In genomic region chr3:128734523-128735189, GRCh38 we compare ENCODE assay signal across 13 cellular contexts. TPM values are rescaled to one million over a fixed set of nuclear protein-coding genes. Genes with fewer than 3 reads are reported as not detected.
A peak's percentile ranks its signal among the peaks of the same experiment; 100 is the strongest.
DNase-seq lines count a peak whose midpoint lies in the region; ATAC-seq, FAIRE-seq and TF ChIP-seq lines count a peak whose summit lies in the region.
"Had no signal": no experiment of that assay in that cellular context is flagged by ENCODE, and none has a peak within 500 bp of the region (broad histone marks: within the 10 kb centered on the region; RNA-seq: fewer than 3 reads in every experiment).

No MANE protein-coding gene starts in this region.

- intact Hi-C loops in natural killer cell (cut with micrococcal nuclease) = loop anchor here (2.0 kb wide), 1 partner anchor 24 kb away; no protein-coding TSS in a partner anchor

- H3K27ac Mint-ChIP-seq in natural killer cell = peak overlapping the region; percentile 66 to 77

- no peak for FAIRE-seq in GM12891 (lab: Jason Lieb, UNC)
- FAIRE-seq: small intestine had no signal

- TF ChIP-seq POLR2A in GM12891 (IDR thresholded peaks at IDR 0.05; ENCODE audit: low read depth, low read length) = no peak

- peak overlapping the region; percentile 70 for H3K4me3 Mint-ChIP-seq in natural killer cell

- no peak for DNase-seq in GM12891 (ENCODE audit: insufficient read length, low spot score)
- DNase-seq in natural killer cell = no peak
- no peak for DNase-seq in effector CD8-positive, alpha-beta T cell (lab: John Stamatoyannopoulos, UW)
- no peak for DNase-seq in NOMO-1 treated with DMSO at 0.1 percent for 48 hours (lab: John Stamatoyannopoulos, UW; ENCODE audit: unreplicated experiment)
- no peak for DNase-seq in NCI-H2107 treated with DMSO at 0.1 percent for 48 hours (lab: John Stamatoyannopoulos, UW; ENCODE audit: unreplicated experiment)
- DNase-seq: brain microvascular endothelial cell, DMS53, esophagus squamous epithelium, NCI-H1417 treated with DMSO at 0.1 percent for 48 hours, small intestine had no signal

- peaks cover 73 to 81% of the 10 kb centered on the region in 2 donors for H3K4me1 Mint-ChIP-seq in natural killer cell

- no peaks in the 10 kb centered on the region for H3K36me3 Mint-ChIP-seq in natural killer cell

- TF ChIP-seq CTCF in natural killer cell (IDR thresholded peaks at IDR 0.05) = no peak

- H3K27me3 Mint-ChIP-seq in natural killer cell (ENCODE audit: low read depth in 2 of 2) = no peaks in the 10 kb centered on the region

- ATAC-seq in GM19372 (IDR thresholded peaks at IDR 0.05; ENCODE audit: low read depth, unreplicated experiment) (peak; percentile 59), HG03565 (IDR thresholded peaks at IDR 0.05; ENCODE audit: unreplicated experiment) (peak; percentile 58), natural killer cell (peak in 2 of 3 donors; percentile 14 to 33), GM21825 (IDR thresholded peaks at IDR 0.05; ENCODE audit: unreplicated experiment) (no peak)

- H3K9me3 Mint-ChIP-seq in natural killer cell = no peaks in the 10 kb centered on the region

TF ChIP-seq in GM12891, 5 proteins besides CTCF, POLR2A, EP300 and RAD21:
- TF ChIP-seq TAF1 (IDR thresholded peaks at IDR 0.05; ENCODE audit: low read depth, low read length) (no peak), POLR2AphosphoS5 (IDR thresholded peaks at IDR 0.05; ENCODE audit: low read depth, low read length) (no peak), POU2F2 (IDR thresholded peaks at IDR 0.05; ENCODE audit: low read depth, low read length) (peak; percentile 88), PAX5 (IDR thresholded peaks at IDR 0.05; ENCODE audit: insufficient read depth, low read length, severe bottlenecking) (no peak)

RNA-seq across cellular contexts. Expression of gene RAB7A, which starts 8.7 kb away (rescaled TPM):
- polyA plus RNA-seq in GM12891 (2012; ENCODE audit: low read depth, missing spikeins) = 96.8 TPM
- total RNA-seq in natural killer cell = 100 to 1,000 TPM; 218 to 233 (median 224) TPM
